Comparison of ENCODE assay signal across 24 cellular contexts in genomic region chr20:1308702-1309095, GRCh38. TPM values are rescaled to one million over a fixed set of nuclear protein-coding genes. Genes with fewer than 3 reads are reported as not detected.
DNase-seq lines count a peak whose midpoint lies in the region; FAIRE-seq and TF ChIP-seq lines count a peak whose summit lies in the region.
"Had no signal": no experiment of that assay in that cellular context is flagged by ENCODE, and none has a peak within 500 bp of the region (broad histone marks: within the 10 kb centered on the region; RNA-seq: fewer than 3 reads in every experiment).

No MANE protein-coding gene starts in this region.

- TF ChIP-seq POLR2A in H1 (IDR thresholded peaks at IDR 0.05; ENCODE audit: control extremely low read depth in 1 of 2, low read depth in 2 of 2, low read length in 2 of 2): no peak

- 0 out of 2 replicates have a peak overlapping the region, but pooled peaks have one; percentile 17 for H3K9ac ChIP-seq in HUES64 (ENCODE audit: low read depth, low read length)
- no peak overlapping the region; a peak in 1 of 7 replicates for H3K9ac ChIP-seq in H1 (replicated peaks in 1 of 4; ENCODE audit: extremely low read depth in 1 of 4, low read depth in 3 of 4, low read length in 3 of 4)

- H2BK15ac ChIP-seq in H1 (ENCODE audit: low read length): no peak overlapping the region

- H3K23ac ChIP-seq in H1 (ENCODE audit: insufficient read length): no peak overlapping the region

- H3K56ac ChIP-seq in H1 (replicated peaks; ENCODE audit: insufficient read length, low read depth, low read length): no peak overlapping the region

- intact Hi-C loops in activated CD4-positive, alpha-beta memory T cell treated with anti-CD3 and anti-CD28 coated beads for 36 hours (cut with micrococcal nuclease): loop anchor here (10.0 kb wide), 1 partner anchor 94 kb away; no protein-coding TSS in a partner anchor

- 0 out of 2 replicates have a peak overlapping the region, but pooled peaks have one; percentile 13 for H2AK5ac ChIP-seq in H1 (ENCODE audit: low read depth, low read length)

- peaks cover 3% of the 10 kb centered on the region for H3K36me3 Mint-ChIP-seq in activated CD4-positive, alpha-beta memory T cell treated with anti-CD3 and anti-CD28 coated beads for 36 hours

- POLR2A ChIA-PET in H1 (lab: Charles Lee; ENCODE audit: partially characterized antibody): interaction anchor here (0.8 to 2.6 kb wide), 3 partner anchors 14 to 17 kb away, joined by 3 to 6 read pairs (median 6); no protein-coding TSS in a partner anchor
- POLR2A ChIA-PET in activated CD4-positive, alpha-beta memory T cell treated with anti-CD3 and anti-CD28 coated beads for 36 hours (lab: Charles Lee): no interaction called here

- CTCF ChIA-PET in H1 (lab: Charles Lee; ENCODE audit: partially characterized antibody): interaction anchor here (0.7 to 2.1 kb wide), 8 partner anchors 9 to 139 kb away, joined by 3 to 6 read pairs (median 3); no protein-coding TSS in a partner anchor
- CTCF ChIA-PET in activated CD4-positive, alpha-beta memory T cell treated with anti-CD3 and anti-CD28 coated beads for 36 hours (lab: Charles Lee): no interaction called here

- no peak overlapping the region for H3K27ac Mint-ChIP-seq in activated CD4-positive, alpha-beta memory T cell treated with anti-CD3 and anti-CD28 coated beads for 36 hours
- H3K27ac Mint-ChIP-seq: B cell; CD8-positive, alpha-beta T cell had no signal

- H2BK12ac ChIP-seq in H1 (ENCODE audit: low read depth, low read length): no peak overlapping the region

- H3K79me1 ChIP-seq in H1 (ENCODE audit: low read depth, low read length): no peaks in the 10 kb centered on the region

- H4K5ac ChIP-seq in H1 (ENCODE audit: insufficient read length, low read depth, low read length): no peak overlapping the region

- no peak overlapping the region for H2BK5ac ChIP-seq in H1 (ENCODE audit: low read depth, low read length)

- DNase-seq in NCI-H1436 (lab: John Stamatoyannopoulos, UW) (peak; percentile 3), NCI-H1436 treated with DMSO at 0.1 percent for 48 hours (lab: John Stamatoyannopoulos, UW) (no peak), H1 (ENCODE audit: low read depth in 1 of 2, low spot score in 2 of 2) (no peak), NCI-H774 (lab: John Stamatoyannopoulos, UW) (no peak), WERI-Rb-1 (no peak)
- no peak for DNase-seq in activated CD4-positive, alpha-beta memory T cell treated with anti-CD3 and anti-CD28 coated beads for 36 hours
- DNase-seq: Caco-2; CD8-positive, alpha-beta T cell; NCI-H1048; NCI-H187; NCI-H2171 treated with DMSO at 0.1 percent for 48 hours; NCI-H345; NCI-H510A treated with DMSO at 0.1 percent for 48 hours; NCI-H748 treated with DMSO at 0.1 percent for 48 hours; SIG-M5 had no signal

- H3K27me3 ChIP-seq in HUES64 (ENCODE audit: insufficient read depth, low read length) (peaks cover 12% of the 10 kb centered on the region), H1 (replicated peaks in 1 of 4; ENCODE audit: control insufficient read depth in 3 of 4, extremely low read depth in 1 of 4, insufficient read depth in 3 of 4, low read length in 3 of 4) (peaks cover 0 to 12% (median 10%) of the 10 kb centered on the region in 4 experiments; a peak in 5 of 7 replicates), neuron (ENCODE audit: insufficient read depth, low read length) (no peaks in the 10 kb centered on the region), WERI-Rb-1 (ENCODE audit: insufficient read depth, low read depth, severe bottlenecking) (no peaks in the 10 kb centered on the region)

- no peak for TF ChIP-seq RAD21 in H1 (IDR thresholded peaks at IDR 0.05 in 1 of 2, conservative IDR thresholded peaks at IDR 0.05 in 1 of 2; ENCODE audit: low read depth in 2 of 2, low read length in 2 of 2)

- no peak overlapping the region for H4K91ac ChIP-seq in H1 (replicated peaks; ENCODE audit: insufficient read length, low read length)

- FAIRE-seq in H1 (lab: Jason Lieb, UNC): no peak
- FAIRE-seq: G401.6, RCC 7860 had no signal

- H2BK20ac ChIP-seq in H1 (ENCODE audit: low read length): no peak overlapping the region

- H2BK120ac ChIP-seq in H1 (replicated peaks; ENCODE audit: low read depth, low read length): no peak overlapping the region

- peaks cover 3% of the 10 kb centered on the region for H3K4me1 Mint-ChIP-seq in activated CD4-positive, alpha-beta memory T cell treated with anti-CD3 and anti-CD28 coated beads for 36 hours (ENCODE audit: low read depth)
- H3K4me1 Mint-ChIP-seq: B cell had no signal

- peaks cover 3% of the 10 kb centered on the region; the same call in 1 of the 2 replicates for H3K23me2 ChIP-seq in H1 (ENCODE audit: low read depth, low read length)

- no peak for TF ChIP-seq EP300 in H1 (IDR thresholded peaks at IDR 0.05; ENCODE audit: borderline replicate concordance in 1 of 2, low read depth in 2 of 2, low read length in 2 of 2)

- no peaks in the 10 kb centered on the region for H3K27me3 Mint-ChIP-seq in activated CD4-positive, alpha-beta memory T cell treated with anti-CD3 and anti-CD28 coated beads for 36 hours
- H3K27me3 Mint-ChIP-seq: B cell had no signal

- WGBS in HUES64: 88% methylated on average over 9 of the region's 9 CpGs
- 87% methylated on average over 9 of the region's 9 CpGs; no CpG with 5 or more reads in 1 of the 2 experiments for WGBS in H1 (ENCODE audit: extremely low coverage in 1 of 2, insufficient coverage in 1 of 2, insufficient read length in 1 of 2, insufficient replicate concordance in 2 of 2, low coverage in 1 of 2, low lambda C conversion rate in 2 of 2, missing lambda C conversion rate in 1 of 2), 2 experiments

- H3K79me2 ChIP-seq in H1 (ENCODE audit: control insufficient read depth in 1 of 2, insufficient read depth in 2 of 2, low read length in 2 of 2): no peaks in the 10 kb centered on the region

- no peak overlapping the region; the same call in none of the 2 replicates for H4K8ac ChIP-seq in H1 (ENCODE audit: extremely low read depth, insufficient read depth, low read length)

- H3K14ac ChIP-seq in H1 (ENCODE audit: insufficient read length): no peak overlapping the region

- no peaks in the 10 kb centered on the region for H3K9me3 Mint-ChIP-seq in activated CD4-positive, alpha-beta memory T cell treated with anti-CD3 and anti-CD28 coated beads for 36 hours
- H3K9me3 Mint-ChIP-seq: CD8-positive, alpha-beta T cell; GM23338 had no signal

- H3K27ac ChIP-seq in HUES64 (ENCODE audit: low read depth, low read length) (no peak overlapping the region; the same call in 1 of the 2 replicates), H1 (ENCODE audit: low read depth, low read length) (no peak overlapping the region), WERI-Rb-1 (no peak overlapping the region)
- H3K27ac ChIP-seq: 22Rv1, C4-2B had no signal

- H3K36me3 ChIP-seq in HUES64 (ENCODE audit: insufficient read depth, low read length): no peaks in the 10 kb centered on the region
- no peaks in the 10 kb centered on the region; a peak in 1 of 8 replicates for H3K36me3 ChIP-seq in H1 (ENCODE audit: control insufficient read depth in 2 of 4, insufficient read depth in 4 of 4, low read length in 3 of 4)
- no peaks in the 10 kb centered on the region for H3K36me3 ChIP-seq in neuron (ENCODE audit: insufficient read depth, low read length)
- H3K36me3 ChIP-seq in WERI-Rb-1: no peaks in the 10 kb centered on the region
- H3K36me3 ChIP-seq: HAP-1 had no signal

- peaks cover 10% of the 10 kb centered on the region; the same call in 1 of the 2 replicates for H3K4me1 ChIP-seq in HUES64 (ENCODE audit: insufficient read depth, low read length)
- H3K4me1 ChIP-seq in H1 (replicated peaks in 1 of 4; ENCODE audit: control insufficient read depth in 3 of 4, insufficient read depth in 4 of 4, low read length in 3 of 4): peaks cover 0 to 2% (median 0%) of the 10 kb centered on the region in 4 experiments; a peak in 4 of 7 replicates
- peaks cover 18% of the 10 kb centered on the region for H3K4me1 ChIP-seq in neuron (ENCODE audit: insufficient read depth, low read length)
- H3K4me1 ChIP-seq: Caco-2 had no signal

- H2AFZ ChIP-seq in H1 (ENCODE audit: low read length) (no peak overlapping the region), neuron (ENCODE audit: low read depth, low read length) (peak overlapping the region; percentile 24)
- H2AFZ ChIP-seq: GM23338 had no signal

- no peaks in the 10 kb centered on the region for H4K20me1 ChIP-seq in H1 (replicated peaks in 1 of 2; ENCODE audit: control insufficient read depth in 1 of 2, insufficient read depth in 2 of 2, low read length in 2 of 2)

- no peak overlapping the region for H3K4me2 ChIP-seq in H1 (ENCODE audit: insufficient read depth in 1 of 2, low read depth in 2 of 2, low read length in 2 of 2)
- H3K4me2 ChIP-seq: GM23338 had no signal

- no peak overlapping the region for H3K4me3 Mint-ChIP-seq in activated CD4-positive, alpha-beta memory T cell treated with anti-CD3 and anti-CD28 coated beads for 36 hours
- H3K4me3 Mint-ChIP-seq: B cell; CD8-positive, alpha-beta T cell; GM23338 had no signal

- H3K4ac ChIP-seq in H1 (replicated peaks; ENCODE audit: insufficient read length, low read depth, low read length): no peak overlapping the region

- no peak for TF ChIP-seq CTCF in H1 (IDR thresholded peaks at IDR 0.05; ENCODE audit: control extremely low read depth in 1 of 3, insufficient read depth in 1 of 3, low read depth in 1 of 3, low read length in 3 of 3)
- no peak for TF ChIP-seq CTCF in WERI-Rb-1 (IDR thresholded peaks at IDR 0.05; ENCODE audit: low read depth, low read length)

- no peak overlapping the region; the same call in 1 of the 2 replicates for H3K18ac ChIP-seq in H1 (ENCODE audit: extremely low read depth, low read length)

- H3K9me3 ChIP-seq in HUES64 (ENCODE audit: insufficient read depth, low read depth, low read length) (no peaks in the 10 kb centered on the region), H1 (ENCODE audit: insufficient read depth in 2 of 2, low read depth in 1 of 2, low read length in 1 of 2) (no peaks in the 10 kb centered on the region), neuron (ENCODE audit: low read length) (no peaks in the 10 kb centered on the region), WERI-Rb-1 (ENCODE audit: severe bottlenecking) (no peaks in the 10 kb centered on the region)
- H3K9me3 ChIP-seq: Caco-2, HAP-1 had no signal

- H3K4me3 ChIP-seq in HUES64 (ENCODE audit: low read length) (no peak overlapping the region), H1 (ENCODE audit: extremely low read depth in 1 of 4, insufficient read depth in 2 of 4, low read depth in 3 of 4, low read length in 4 of 4) (no peak overlapping the region), neuron (ENCODE audit: low read length) (no peak overlapping the region), WERI-Rb-1 (ENCODE audit: low read depth, low read length) (no peak overlapping the region)
- H3K4me3 ChIP-seq: GM23338, HAP-1 had no signal

RNA-seq across cellular contexts. Expression of gene SDCBP2, which starts 20.2 kb away (rescaled TPM):
- 1.3 TPM for polyA plus RNA-seq in HUES64 (2013, experiment 1 of 2)
- 1.8 TPM for polyA plus RNA-seq in HUES64 (2013, experiment 2 of 2)
- total RNA-seq in H1 (2021; fragmentation: NEBNext Ultra II Directional; extraction: Animal tissue kit (Norgen Biotek cat#: 25700)): 3.6 and 4.2 TPM in 2 replicates
- polyA plus RNA-seq in H1 (2011; rRNA removed): 5.9 and 6.7 TPM in 2 replicates
- 7.0 TPM for polyA plus RNA-seq in H1 (2011; cell fraction: cytosol; rRNA removed)
- polyA plus RNA-seq in H1 (2011; cell fraction: nucleus; rRNA removed): 5.8 TPM
- polyA plus RNA-seq in H1 (2012, experiment 1 of 2): 3.0 to 6.0 TPM (median 5.0 TPM) in 4 replicates
- polyA plus RNA-seq in H1 (2012, experiment 2 of 2): 3.0 TPM
- polyA plus RNA-seq in H1 (2013, experiment 1 of 2): 3.0 TPM
- 2.9 TPM for polyA plus RNA-seq in H1 (2013, experiment 2 of 2)
- 1.4 and 1.5 TPM in 2 replicates for polyA minus RNA-seq in H1 (2011; rRNA and poly(A)+ RNA removed)
- 2.7 TPM for polyA minus RNA-seq in H1 (2011; cell fraction: cytosol; rRNA and poly(A)+ RNA removed)
- polyA minus RNA-seq in H1 (2011; cell fraction: nucleus; rRNA and poly(A)+ RNA removed): 1.1 TPM
- total RNA-seq in activated CD4-positive, alpha-beta memory T cell treated with anti-CD3 and anti-CD28 coated beads for 36 hours: 1 to 10 TPM; 4.4 to 5.9 TPM

RNA-seq across cellular contexts. Expression of gene SNPH, which starts 42.6 kb away (rescaled TPM):
- polyA plus RNA-seq in HUES64 (2013, experiment 1 of 2): 1.4 TPM
- 1.5 TPM for polyA plus RNA-seq in HUES64 (2013, experiment 2 of 2)
- 4.0 and 4.9 TPM in 2 replicates for total RNA-seq in H1 (2021; fragmentation: NEBNext Ultra II Directional; extraction: Animal tissue kit (Norgen Biotek cat#: 25700))
- 0.98 and 1.5 TPM in 2 replicates for polyA plus RNA-seq in H1 (2011; rRNA removed)
- polyA plus RNA-seq in H1 (2011; cell fraction: cytosol; rRNA removed): 1.0 TPM
- polyA plus RNA-seq in H1 (2011; cell fraction: nucleus; rRNA removed): 2.5 TPM
- 2.0 to 3.4 TPM (median 3.1 TPM) in 4 replicates for polyA plus RNA-seq in H1 (2012, experiment 1 of 2)
- polyA plus RNA-seq in H1 (2012, experiment 2 of 2): 2.5 TPM
- 1.8 TPM for polyA plus RNA-seq in H1 (2013, experiment 1 of 2)
- polyA plus RNA-seq in H1 (2013, experiment 2 of 2): 1.7 TPM
- 0.50 and 0.59 TPM in 2 replicates for polyA minus RNA-seq in H1 (2011; rRNA and poly(A)+ RNA removed)
- polyA minus RNA-seq in H1 (2011; cell fraction: cytosol; rRNA and poly(A)+ RNA removed): 1.2 TPM
- polyA minus RNA-seq in H1 (2011; cell fraction: nucleus; rRNA and poly(A)+ RNA removed): 2.1 TPM
- total RNA-seq in activated CD4-positive, alpha-beta memory T cell treated with anti-CD3 and anti-CD28 coated beads for 36 hours: 1 to 10 TPM; 3.4 to 4.3 TPM
